ENCODE assay signal across 30 cellular contexts in the genomic region with DNA sequence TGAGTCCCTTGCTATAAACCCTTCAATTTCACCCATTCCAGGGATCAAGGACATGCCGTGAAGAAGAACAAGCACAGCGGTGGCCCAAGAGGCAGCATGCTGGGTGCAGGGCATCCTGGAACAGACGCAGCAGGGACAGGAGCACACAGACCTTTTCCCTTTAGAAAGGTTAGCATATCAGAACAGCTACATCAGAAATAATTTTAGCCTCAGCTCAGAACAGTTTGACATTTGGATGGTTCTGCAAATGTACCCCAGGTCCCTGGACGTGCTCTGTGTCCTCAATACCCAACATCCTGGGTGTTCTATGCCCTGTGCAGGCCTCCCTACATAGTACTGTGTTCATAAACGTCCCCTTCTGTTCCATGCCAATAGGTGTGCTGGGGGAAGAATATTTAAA.
"Had no signal": no experiment of that assay in that cellular context is flagged by ENCODE, and none has a peak within 500 bp of the region (broad histone marks: within the 10 kb centered on the region; RNA-seq: fewer than 3 reads in every experiment).

No MANE protein-coding gene starts in this region.

- H3K27me3 ChIP-seq: ascending aorta, cardiac muscle cell, MG63, SJSA1 had no signal

- ATAC-seq: activated CD8-positive, alpha-beta T cell treated with anti-CD3 and anti-CD28 coated beads, Interleukin-2, amount 10 ng/mL, durations not matched to agents 7 days and 5 days had no signal

- H3K27ac ChIP-seq: ascending aorta, cardiac muscle cell, PC-9, RWPE1, SJSA1, WERI-Rb-1 had no signal

- H3K9me3 ChIP-seq: ascending aorta, MG63, SJSA1 had no signal

- H3K4me1 ChIP-seq: ascending aorta, SJSA1 had no signal

- H3K4me3 ChIP-seq: ascending aorta, cardiac muscle cell, MG63, PC-9, SJSA1 had no signal

- H3K36me3 ChIP-seq: MG63, SJSA1, WERI-Rb-1 had no signal

- DNase-seq: activated CD4-positive, alpha-beta T cell treated with anti-CD3 and anti-CD28 coated beads for 1 hour; activated CD4-positive, alpha-beta T cell treated with anti-CD3 and anti-CD28 coated beads, Interleukin-2, amount 10 ng/mL, durations not matched to agents 7 days and 5 days; activated CD4-positive, alpha-beta T cell treated with anti-CD3 and anti-CD28 coated beads, Interleukin-2, amount 50 U/mL, for 48 hours; activated CD4-positive, CD25-positive, alpha-beta regulatory T cell; activated CD8-positive, alpha-beta T cell treated with anti-CD3 and anti-CD28 coated beads, Interleukin-2, amount 10 ng/mL, durations not matched to agents 7 days and 5 days; activated gamma-delta T cell; activated naive CD4-positive, alpha-beta T cell treated with Interleukin-2 at 50 U/mL for 16 hours; activated naive CD8-positive, alpha-beta T cell treated with anti-CD3 and anti-CD28 coated beads, Interleukin-2, amount 10 ng/mL, durations not matched to agents 7 days and 5 days; activated T-cell treated with anti-CD3 and anti-CD28 coated beads, Interleukin-2, amount 50 U/mL, for 24 hours; amygdala; Kasumi-1; KG1; MG63; NCI-H1048; NCI-H1105 treated with DMSO at 0.1 percent for 48 hours; NCI-H1436; NCI-H1694; NCI-H1930; NCI-H2081 treated with DMSO at 0.1 percent for 48 hours; NCI-H345; NCI-H524 treated with DMSO at 0.1 percent for 48 hours; NK-92 treated with Interleukin-12 subunit alpha and Interleukin-12 subunit beta, amount 100 ng/mL, for 24 hours; PC-9; SHP77 treated with DMSO at 0.1 percent for 48 hours; SK-N-SH; WERI-Rb-1 had no signal
